9 cellular contexts compared by ENCODE assay signal in the genomic region with DNA sequence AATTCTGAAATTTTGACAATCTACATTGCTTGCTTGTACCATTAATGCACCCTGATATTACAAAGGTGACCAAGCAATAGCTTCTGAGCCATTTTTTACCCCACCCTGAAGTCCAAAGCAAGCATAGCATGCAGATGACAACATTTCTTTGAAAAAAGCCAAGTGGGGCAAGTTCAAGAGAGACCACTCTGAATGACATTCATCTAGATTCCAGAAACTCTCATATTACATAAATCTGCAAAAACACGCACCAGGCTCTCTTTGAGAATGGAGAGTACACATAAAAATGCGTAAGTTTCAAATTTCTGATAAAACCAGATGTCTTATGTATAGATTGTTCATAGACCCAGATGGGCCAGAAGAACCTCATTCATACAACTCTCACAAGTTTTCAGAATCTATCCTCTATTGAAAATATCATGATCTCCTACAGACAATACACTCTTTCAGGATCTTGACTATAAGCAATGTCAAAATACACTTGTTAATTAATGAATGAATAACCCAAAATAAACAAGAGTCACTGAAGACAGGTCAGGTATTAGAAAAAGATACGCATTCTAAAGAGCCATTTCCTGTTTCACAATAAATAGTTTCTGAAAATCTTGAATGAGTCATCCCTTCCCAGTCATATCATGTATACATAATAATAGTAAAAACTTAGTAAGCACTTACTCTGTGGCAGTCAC.
DNase-seq lines count a peak whose midpoint lies in the region; ATAC-seq and TF ChIP-seq lines count a peak whose summit lies in the region.
"Had no signal": no experiment of that assay in that cellular context is flagged by ENCODE, and none has a peak within 500 bp of the region (broad histone marks: within the 10 kb centered on the region; RNA-seq: fewer than 3 reads in every experiment).

No MANE protein-coding gene starts in this region.

- H3K27me3 Mint-ChIP-seq in nephron progenitor cell (ENCODE audit: low read depth, poor library complexity) = peaks cover 3% of the 10 kb centered on the region

- H3K27ac Mint-ChIP-seq in nephron progenitor cell = no peak overlapping the region

- DNase-seq in AG09309 (ENCODE audit: low read depth) = peak; percentile 38
- DNase-seq in SIG-M5 (lab: John Stamatoyannopoulos, UW) = peak; percentile 8
- DNase-seq in glomerular endothelial cell (ENCODE audit: extremely low read depth, low read depth, low spot score) = peak; percentile 20
- no peak for DNase-seq in stimulated activated CD4-positive, alpha-beta T cell treated with anti-CD3 and anti-CD28 coated beads, Interleukin-2, amount 100 ng/mL, for 48 hours
- no peak for DNase-seq in nephron progenitor cell
- DNase-seq in MG63 = no peak

- ATAC-seq in GM18907 (IDR thresholded peaks at IDR 0.05; ENCODE audit: unreplicated experiment) (peak; percentile 90), HG03060 (IDR thresholded peaks at IDR 0.05; ENCODE audit: low read depth, unreplicated experiment) (peak; percentile 88)

- no peaks in the 10 kb centered on the region for H3K9me3 ChIP-seq in MG63
- H3K9me3 ChIP-seq: HAP-1 had no signal

- H3K9me3 Mint-ChIP-seq in nephron progenitor cell = no peaks in the 10 kb centered on the region

- H3K4me3 Mint-ChIP-seq in nephron progenitor cell = no peak overlapping the region

- H3K36me3 Mint-ChIP-seq in nephron progenitor cell (ENCODE audit: low read depth) = peaks cover 29% of the 10 kb centered on the region

- TF ChIP-seq CTCF in AG09309 (IDR thresholded peaks at IDR 0.05; ENCODE audit: control insufficient read depth, insufficient read depth, low read depth, low read length, missing control alignments) (no peak), nephron progenitor cell (IDR thresholded peaks at IDR 0.05) (no peak)

- no peaks in the 10 kb centered on the region for H3K4me1 Mint-ChIP-seq in nephron progenitor cell

- no peak overlapping the region for H3K4me3 ChIP-seq in AG09309 (ENCODE audit: control insufficient read depth, low read depth, low read length)
- H3K4me3 ChIP-seq in MG63 = no peak overlapping the region
- H3K4me3 ChIP-seq: HAP-1 had no signal

- no peaks in the 10 kb centered on the region for H3K36me3 ChIP-seq in MG63
- H3K36me3 ChIP-seq: HAP-1 had no signal

- no peaks in the 10 kb centered on the region for H3K27me3 ChIP-seq in MG63

Comparison
In these comparisons a context has a peak if more than half of its experiments do, and no peak if none do; other contexts are left out.
1. DNase-seq: peak in AG09309 (single experiment), SIG-M5 (single experiment) and glomerular endothelial cell (single experiment); none in stimulated activated CD4-positive, alpha-beta T cell treated with anti-CD3 and anti-CD28 coated beads, Interleukin-2, amount 100 ng/mL, for 48 hours (0 of 2), nephron progenitor cell (single experiment) and MG63 (single experiment).